ENCODE assay signal across 8 cellular contexts in genomic region chr6:138614151-138614550, GRCh38.
"Had no signal": no experiment of that assay in that cellular context is flagged by ENCODE, and none has a peak within 500 bp of the region (broad histone marks: within the 10 kb centered on the region; RNA-seq: fewer than 3 reads in every experiment).

No MANE protein-coding gene starts in this region.

- H3K4me3 ChIP-seq: GM23338, K562 had no signal

- DNase-seq: H9, HCEC 1CT had no signal

- H3K27ac ChIP-seq: HL-60 had no signal

- ATAC-seq: GM23338, HepG2, K562 had no signal

- FAIRE-seq: H1, H54, HepG2, K562 had no signal
